ENCODE assay signal across 7 cellular contexts in the genomic region with DNA sequence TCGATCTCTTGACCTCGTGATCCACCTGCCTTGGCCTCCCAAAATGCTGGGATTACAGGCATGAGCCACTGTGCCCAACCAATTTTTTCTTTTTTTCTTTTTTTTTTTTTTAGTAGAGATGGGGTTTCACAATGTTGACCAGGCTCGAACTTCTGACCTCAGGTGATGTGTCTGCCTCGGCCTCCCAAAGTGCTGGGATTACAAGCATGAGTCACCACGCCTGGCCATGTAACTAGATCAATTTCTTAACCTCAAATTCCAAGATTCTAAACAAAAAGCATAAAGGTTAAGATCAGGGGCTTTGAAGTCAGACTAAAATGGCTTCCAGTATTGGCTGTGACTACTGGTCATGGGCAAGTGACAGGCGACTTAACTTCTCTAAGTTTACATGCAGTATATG. TPM values are rescaled to one million over a fixed set of nuclear protein-coding genes. Genes with fewer than 3 reads are reported as not detected.
DNase-seq lines count a peak whose midpoint lies in the region; FAIRE-seq and TF ChIP-seq lines count a peak whose summit lies in the region.
"Not testable (repeated sequence)": the region's sequence is repeated elsewhere in the genome, so short reads cannot be mapped to it uniquely, and the experiment has no call there.

No MANE protein-coding gene starts in this region.

- not testable (repeated sequence) for FAIRE-seq in bronchial epithelial cell (lab: Jason Lieb, UNC)

- H3K4me2 ChIP-seq in mesenchymal stem cell (ENCODE audit: low read length, poor library complexity, severe bottlenecking): not testable (repeated sequence)

- not testable (repeated sequence) for H3K18ac ChIP-seq in mesenchymal stem cell (ENCODE audit: low read depth in 1 of 2, low read length in 2 of 2)

- H2BK12ac ChIP-seq in mesenchymal stem cell (ENCODE audit: low read length in 2 of 2): not testable (repeated sequence)

- not testable (repeated sequence) for H3K9me3 ChIP-seq in MG63; mesenchymal stem cell (ENCODE audit: control insufficient read depth, low read length)

- H2AK5ac ChIP-seq in mesenchymal stem cell (ENCODE audit: low read length, severe bottlenecking): not testable (repeated sequence)

- not testable (repeated sequence) for H4K91ac ChIP-seq in mesenchymal stem cell (ENCODE audit: low read length)

- H3K27me3 ChIP-seq in MG63; bronchial epithelial cell (ENCODE audit: control insufficient read depth, insufficient read depth, low read length); mesenchymal stem cell (ENCODE audit: control insufficient read depth in 1 of 2, insufficient read depth in 1 of 2, low read length in 2 of 2): not testable (repeated sequence)

- not testable (repeated sequence) for H2BK120ac ChIP-seq in mesenchymal stem cell (ENCODE audit: low read depth, low read length)

- H3K36me3 ChIP-seq in MG63: peaks cover 27% of the 10 kb centered on the region
- not testable (repeated sequence) for H3K36me3 ChIP-seq in bronchial epithelial cell (ENCODE audit: control insufficient read depth, insufficient read depth, low read length)
- H3K36me3 ChIP-seq in mesenchymal stem cell (ENCODE audit: control insufficient read depth in 1 of 2, insufficient read depth in 2 of 2, low read depth in 1 of 2, low read length in 2 of 2): peaks cover 17 to 83% of the 10 kb centered on the region in 2 experiments

- not testable (repeated sequence) for H3K79me1 ChIP-seq in mesenchymal stem cell (replicated peaks; ENCODE audit: low read length, poor library complexity, severe bottlenecking)

- not testable (repeated sequence) for H3K14ac ChIP-seq in mesenchymal stem cell (ENCODE audit: low read length in 2 of 2)

- 83% methylated on average over 3 of the region's 6 CpGs for WGBS in mesenchymal stem cell

- not testable (repeated sequence) for H3K9ac ChIP-seq in mesenchymal stem cell (ENCODE audit: low read length)

- not testable (repeated sequence) for H3K4ac ChIP-seq in mesenchymal stem cell (ENCODE audit: low read depth in 1 of 2, low read length in 2 of 2)

- H3K27ac ChIP-seq in mesenchymal stem cell (ENCODE audit: low read length, poor library complexity, severe bottlenecking): not testable (repeated sequence)

- H4K8ac ChIP-seq in mesenchymal stem cell (ENCODE audit: low read length): not testable (repeated sequence)

- not testable (repeated sequence) for H3K4me3 ChIP-seq in MG63; bronchial epithelial cell (ENCODE audit: low read depth, low read length); mesenchymal stem cell (ENCODE audit: insufficient read depth in 1 of 2, low read depth in 1 of 2, low read length in 2 of 2)

- not testable (repeated sequence) for H2BK15ac ChIP-seq in mesenchymal stem cell (ENCODE audit: low read depth, poor library complexity, severe bottlenecking)

- not testable (repeated sequence) for H3K23ac ChIP-seq in mesenchymal stem cell (ENCODE audit: low read length in 2 of 2)

- H2AFZ ChIP-seq in mesenchymal stem cell (ENCODE audit: low read depth, low read length): not testable (repeated sequence)

- H3K4me1 ChIP-seq in mesenchymal stem cell (ENCODE audit: control insufficient read depth, insufficient read depth, low read depth, low read length): not testable (repeated sequence)

- TF ChIP-seq CTCF in bronchial epithelial cell (IDR thresholded peaks at IDR 0.05; ENCODE audit: insufficient read depth, low read length, severe bottlenecking): not testable (repeated sequence)

- H2BK5ac ChIP-seq in mesenchymal stem cell (ENCODE audit: low read depth, low read length, poor library complexity, severe bottlenecking): not testable (repeated sequence)

- DNase-seq in ELR (ENCODE audit: low read depth) (peak; percentile 71), HK-2 (ENCODE audit: unreplicated experiment) (peak; percentile 6), MG63 (peak; percentile 4), amniotic epithelial cell (ENCODE audit: low read depth) (peak; percentile 51), bronchial epithelial cell (ENCODE audit: low read depth) (peak; percentile 21), iris pigment epithelial cell (ENCODE audit: low read depth) (peak; percentile 59), mesenchymal stem cell (peak; percentile 11)

RNA-seq across cellular contexts. Expression of gene TTBK2, which starts 58.5 kb away (rescaled TPM):
- 2.4 and 4.8 TPM in 2 replicates for total RNA-seq in MG63 (2014; rRNA removed; shearing (Covaris generic); ENCODE audit: low replicate concordance)
- total RNA-seq in bronchial epithelial cell: 7.9 and 8.8 TPM in 2 replicates
- polyA plus RNA-seq in mesenchymal stem cell (2013, experiment 1 of 2): 3.6 TPM
- 3.3 TPM for polyA plus RNA-seq in mesenchymal stem cell (2013, experiment 2 of 2)

Comparison
In these comparisons a context has a peak if more than half of its experiments do, and no peak if none do; other contexts are left out.
1. DNase-seq: peak in every context shown above with its lines; median percentile 71 in ELR; 59 in iris pigment epithelial cell; 51 in amniotic epithelial cell; 21 in bronchial epithelial cell; 11 in mesenchymal stem cell; 6 in HK-2; 4 in MG63.